In the genomic region with DNA sequence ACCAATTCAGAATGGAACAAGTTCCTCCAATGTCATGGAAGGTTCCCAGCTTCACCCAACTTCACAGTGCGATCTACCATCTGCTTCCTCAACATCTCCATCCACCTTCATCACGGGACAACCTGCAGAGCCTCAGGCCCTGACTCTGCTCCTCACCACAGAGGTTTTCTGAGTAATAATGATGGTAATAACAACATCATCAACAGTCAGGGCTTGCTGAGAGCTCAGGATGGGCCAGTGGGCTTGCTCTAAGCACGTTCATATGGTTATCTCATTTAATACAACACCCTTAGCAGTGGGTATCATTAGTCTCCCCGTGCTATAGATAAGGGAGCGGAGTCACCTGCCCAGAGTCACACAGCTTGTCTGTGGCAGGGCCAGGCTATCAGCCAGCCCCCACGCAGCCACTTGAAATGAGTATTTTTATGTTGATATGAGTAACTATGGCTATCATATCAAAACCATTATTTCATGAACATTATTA, we compare ENCODE assay signal across 10 cellular contexts. TPM values are rescaled to one million over a fixed set of nuclear protein-coding genes. Genes with fewer than 3 reads are reported as not detected.
DNase-seq lines count a peak whose midpoint lies in the region; ATAC-seq, FAIRE-seq and TF ChIP-seq lines count a peak whose summit lies in the region.
"Had no signal": no experiment of that assay in that cellular context is flagged by ENCODE, and none has a peak within 500 bp of the region (broad histone marks: within the 10 kb centered on the region; RNA-seq: fewer than 3 reads in every experiment).

No MANE protein-coding gene starts in this region.

- no peak for ATAC-seq in CD4-positive, alpha-beta T cell (ENCODE audit: poor library complexity)
- ATAC-seq in GM19023 (IDR thresholded peaks at IDR 0.05; ENCODE audit: unreplicated experiment) (peak; percentile 16), HG03103 (IDR thresholded peaks at IDR 0.05; ENCODE audit: low read depth, unreplicated experiment) (peak; percentile 5), GM12878 (peak; percentile 51), foreskin keratinocyte (no peak)

- no peaks in the 10 kb centered on the region for H3K36me3 Mint-ChIP-seq in CD4-positive, alpha-beta T cell (ENCODE audit: low read depth)

- peak overlapping the region; percentile 31; the same call in 1 of the 2 replicates for H3K4me3 ChIP-seq in GM12878
- H3K4me3 ChIP-seq: skin epidermis had no signal

- intact Hi-C loops in CD4-positive, alpha-beta T cell (cut with DNase I, micrococcal nuclease), result no loop called here
- intact Hi-C loops in GM12878 (cut with micrococcal nuclease; ENCODE audit: unreplicated experiment), result loop anchor here (2.0 kb wide), 5 partner anchors 28 to 70 kb away; no protein-coding TSS in a partner anchor

- H2AFZ ChIP-seq in GM12878 (ENCODE audit: control insufficient read depth, low read depth, low read length), result no peak overlapping the region

- H3K9me3 Mint-ChIP-seq in CD4-positive, alpha-beta T cell, result no peaks in the 10 kb centered on the region

- DNase-seq in CD4-positive, alpha-beta T cell, result no peak
- DNase-seq in GM12878 (ENCODE audit: low read depth, low spot score) (no peak), hippocampal formation (lab: John Stamatoyannopoulos, UW) (no peak), NCI-H2029 treated with DMSO at 0.1 percent for 48 hours (lab: John Stamatoyannopoulos, UW) (no peak), NCI-H446 treated with DMSO at 0.1 percent for 48 hours (lab: John Stamatoyannopoulos, UW) (no peak), foreskin keratinocyte (no peak)

- H3K27me3 Mint-ChIP-seq in CD4-positive, alpha-beta T cell, result no peaks in the 10 kb centered on the region

- POLR2A ChIA-PET in CD4-positive, alpha-beta T cell (lab: Charles Lee), result no interaction called here
- POLR2A ChIA-PET in GM12878 (lab: Charles Lee), result interaction anchor here (0.8 to 3.4 kb wide), 12 partner anchors 8 to 57 kb away, joined by 3 to 28 read pairs (median 4); no protein-coding TSS in a partner anchor

- no peak for TF ChIP-seq EP300 in GM12878 (IDR thresholded peaks at IDR 0.05; ENCODE audit: borderline replicate concordance in 1 of 2, control insufficient read depth in 1 of 2, low read depth in 2 of 2, low read length in 2 of 2)

- SMC1A ChIA-PET in GM12878 (lab: Charles Lee; ENCODE audit: uncharacterized antibody, unreplicated experiment), result interaction anchor here (0.9 to 5.3 kb wide), 24 partner anchors 9 to 117 kb away, joined by 3 to 36 read pairs (median 6); no protein-coding TSS in a partner anchor

- RAD21 ChIA-PET in GM12878 (lab: Charles Lee; ENCODE audit: unreplicated experiment), result interaction anchor here (0.7 to 4.9 kb wide), 19 partner anchors 9 to 132 kb away, joined by 3 to 42 read pairs (median 6); a partner anchor contains a TSS

- H3K4me2 ChIP-seq in GM12878 (ENCODE audit: control insufficient read depth, insufficient read depth), result peak overlapping the region; percentile 77

- peaks cover 3 to 7% of the 10 kb centered on the region in 2 experiments; a peak in 3 of 4 replicates for H3K36me3 ChIP-seq in GM12878 (ENCODE audit: control insufficient read depth in 2 of 2, insufficient read depth in 2 of 2, low read length in 1 of 2)

- H3K9ac ChIP-seq in GM12878 (ENCODE audit: control insufficient read depth, insufficient read depth, low read length), result peak overlapping the region; percentile 36; the same call in 1 of the 2 replicates

- no peaks in the 10 kb centered on the region for H3K9me3 ChIP-seq in CD4-positive, alpha-beta T cell (ENCODE audit: control insufficient read depth, low read length)
- no peaks in the 10 kb centered on the region for H3K9me3 ChIP-seq in GM12878 (replicated peaks; ENCODE audit: control insufficient read depth, insufficient read depth, low read length)

- H3K79me2 ChIP-seq in GM12878 (ENCODE audit: control insufficient read depth, insufficient read depth, low read length), result peaks cover 93% of the 10 kb centered on the region

- no peak for TF ChIP-seq CTCF in CD4-positive, alpha-beta T cell (IDR thresholded peaks at IDR 0.05)
- TF ChIP-seq CTCF in GM12878 (IDR thresholded peaks at IDR 0.05 in 2 of 3, conservative IDR thresholded peaks at IDR 0.05 in 1 of 3; ENCODE audit: control insufficient read depth in 2 of 3, extremely low read depth in 1 of 3, insufficient read depth in 1 of 3, low read depth in 3 of 3, low read length in 3 of 3) (no peak), foreskin keratinocyte (conservative IDR thresholded peaks at IDR 0.05) (no peak)

- H3K27me3 ChIP-seq in CD4-positive, alpha-beta T cell (ENCODE audit: control insufficient read depth, insufficient read depth, low read length), result no peaks in the 10 kb centered on the region
- H3K27me3 ChIP-seq in GM12878 (replicated peaks in 1 of 2; ENCODE audit: control insufficient read depth in 2 of 2, insufficient read depth in 2 of 2, low read length in 1 of 2), result no peaks in the 10 kb centered on the region
- H3K27me3 ChIP-seq in foreskin keratinocyte, result peaks cover 20% of the 10 kb centered on the region

- WGBS in GM12878 (ENCODE audit: insufficient coverage, insufficient replicate concordance, low lambda C conversion rate, missing lambda C conversion rate), result 3% methylated on average over 6 of the region's 6 CpGs

- H3K4me3 Mint-ChIP-seq in CD4-positive, alpha-beta T cell, result no peak overlapping the region

- no peaks in the 10 kb centered on the region; the same call in 1 of the 2 replicates for H4K20me1 ChIP-seq in GM12878 (ENCODE audit: control insufficient read depth, insufficient read depth)

- in situ Hi-C loops in GM12878 (cut with MboI), result no loop called here

- H3K4me1 ChIP-seq in GM12878 (ENCODE audit: control insufficient read depth, insufficient read depth, low read length) (peaks cover 74% of the 10 kb centered on the region), foreskin keratinocyte (no peaks in the 10 kb centered on the region)

- CTCF ChIA-PET in CD4-positive, alpha-beta T cell (lab: Charles Lee), result interaction anchor here (1.0 to 1.9 kb wide), 2 partner anchors 8 to 14 kb away, joined by 3 to 5 read pairs; no protein-coding TSS in a partner anchor
- CTCF ChIA-PET in GM12878 (lab: Yijun Ruan, JAX), result interaction anchor here (0.8 to 2.4 kb wide), 12 partner anchors 9 to 132 kb away, joined by 3 to 13 read pairs (median 4); no protein-coding TSS in a partner anchor

- no TSS peak for BruUV-seq in GM12878 (replicated peaks; lab: Mats Ljungman, UMichigan)

- H3K4me1 Mint-ChIP-seq in CD4-positive, alpha-beta T cell (ENCODE audit: low read depth), result peaks cover 59% of the 10 kb centered on the region

- H3K27ac Mint-ChIP-seq in CD4-positive, alpha-beta T cell, result peak overlapping the region; percentile 5

- no peak for FAIRE-seq in GM12878 (lab: Jason Lieb, UNC)
- FAIRE-seq: D721Med had no signal

- TF ChIP-seq RAD21 in GM12878 (IDR thresholded peaks at IDR 0.05; ENCODE audit: insufficient read depth, low read depth, low read length), result no peak

- no peak overlapping the region for H3K27ac ChIP-seq in CD4-positive, alpha-beta T cell (ENCODE audit: low read depth, low read length)
- H3K27ac ChIP-seq in GM12878 (ENCODE audit: control insufficient read depth, insufficient read depth) (peak overlapping the region; percentile 95), foreskin keratinocyte (no peak overlapping the region)

- TF ChIP-seq POLR2A in GM12878 (IDR thresholded peaks at IDR 0.05; ENCODE audit: low read depth, low read length), result no peak

RNA-seq across cellular contexts. Expression of a gene that starts 38.6 kb away (rescaled TPM):
- total RNA-seq in CD4-positive, alpha-beta T cell, result 10 to 100 TPM; 73.9 to 74.5 TPM
- 138 and 148 TPM in 2 replicates for total RNA-seq in GM12878 (2013; cell fraction: nucleolus; rRNA removed)
- total RNA-seq in GM12878 (2014; rRNA removed) (79.5 and 82.6 TPM in 2 replicates), GM12878 (2014; rRNA removed; fragmentation: Illumina TruSeq; extraction: Trizol) (41.9 and 48.6 TPM in 2 replicates), GM12878 (2021) (108 and 114 TPM in 2 replicates), foreskin keratinocyte (0.49 and 1.3 TPM in 2 replicates)
- 23.6 TPM for polyA plus RNA-seq in GM12878 (2011; ENCODE audit: low read depth)
- polyA plus RNA-seq in GM12878 (2011; rRNA removed) (16.3 and 29.3 TPM in 2 replicates), GM12878 (2014; fragmentation: Illumina TruSeq; extraction: Trizol) (25.2 and 49.0 TPM in 2 replicates), GM12878 (2014; fragmentation: Nextera tagmentation; extraction: Ambion mirVana) (1 to 10 TPM; 2.6 to 6.7 TPM), GM12878 (2014; rRNA removed) (60.5 and 76.1 TPM in 2 replicates), GM12878 (2016; fragmentation: Nextera tagmentation; extraction: Ambion mirVana) (10 to 100 TPM; 17.7 to 22.1 TPM), foreskin keratinocyte (0.31 and 0.62 TPM in 2 replicates)
- polyA plus RNA-seq in GM12878 (2011; cell fraction: cytosol; rRNA removed), result 30.8 and 32.4 TPM in 2 replicates
- polyA plus RNA-seq in GM12878 (2011; cell fraction: nucleus; rRNA removed), result 74.6 and 90.7 TPM in 2 replicates
- 56.3 and 62.3 TPM in 2 replicates for polyA plus RNA-seq in GM12878 (2012)
- polyA minus RNA-seq in GM12878 (2011; rRNA and poly(A)+ RNA removed), result 42.1 and 65.5 TPM in 2 replicates
- polyA minus RNA-seq in GM12878 (2011; cell fraction: cytosol; rRNA and poly(A)+ RNA removed), result 21.6 and 22.1 TPM in 2 replicates
- 31.8 and 50.9 TPM in 2 replicates for polyA minus RNA-seq in GM12878 (2011; cell fraction: nucleus; rRNA and poly(A)+ RNA removed)

Comparison
In these comparisons a context has a peak if more than half of its experiments do, and no peak if none do; other contexts are left out.
1. ATAC-seq: peak in GM19023 (single experiment), HG03103 (single experiment) and GM12878 (single experiment); none in CD4-positive, alpha-beta T cell (single experiment) and foreskin keratinocyte (single experiment).
2. RNA of a gene that starts 38.6 kb away (total RNA-seq): 41.9 to 148 TPM in GM12878 and 73.9 to 74.5 TPM in CD4-positive, alpha-beta T cell; 0.49 to 1.3 TPM in foreskin keratinocyte; every median in the first group is over 10 times any median in the second.